Comparison of ENCODE assay signal across 23 cellular contexts in genomic region chr7:121077165-121077630, GRCh38.
"Had no signal": no experiment of that assay in that cellular context is flagged by ENCODE, and none has a peak within 500 bp of the region (broad histone marks: within the 10 kb centered on the region; RNA-seq: fewer than 3 reads in every experiment).

No MANE protein-coding gene starts in this region.

- H3K27me3 Mint-ChIP-seq: naive B cell had no signal

- H3K4me1 ChIP-seq: breast epithelium, lower lobe of right lung, parathyroid adenoma had no signal

- H3K27ac Mint-ChIP-seq: activated B cell treated with CpG ODN at 0.5 μM for 24 hours; activated CD8-positive, alpha-beta T cell treated with anti-CD3 and anti-CD28 coated beads, Interleukin-2, amount 10 ng/mL, durations not matched to agents 7 days and 5 days; activated naive CD8-positive, alpha-beta T cell treated with anti-CD3 and anti-CD28 coated beads, Interleukin-2, amount 10 ng/mL, durations not matched to agents 7 days and 5 days; T-helper 17 cell had no signal

- H3K79me2 ChIP-seq: parathyroid adenoma had no signal

- H3K9ac ChIP-seq: parathyroid adenoma had no signal

- H3K4me1 Mint-ChIP-seq: activated naive CD8-positive, alpha-beta T cell treated with anti-CD3 and anti-CD28 coated beads, Interleukin-2, amount 10 ng/mL, durations not matched to agents 7 days and 5 days had no signal

- H2AFZ ChIP-seq: parathyroid adenoma had no signal

- H3K27me3 ChIP-seq: breast epithelium, gastroesophageal sphincter, heart right ventricle, sigmoid colon, tibial nerve, uterus had no signal

- H3K36me3 Mint-ChIP-seq: activated naive CD8-positive, alpha-beta T cell treated with anti-CD3 and anti-CD28 coated beads, Interleukin-2, amount 10 ng/mL, durations not matched to agents 7 days and 5 days; naive B cell had no signal

- H3K9me3 ChIP-seq: breast epithelium, gastroesophageal sphincter, heart right ventricle, lower lobe of right lung, sigmoid colon, tibial nerve, uterus had no signal

- H3K9me3 Mint-ChIP-seq: activated B cell treated with CpG ODN at 0.5 μM for 24 hours; activated naive CD8-positive, alpha-beta T cell treated with anti-CD3 and anti-CD28 coated beads, Interleukin-2, amount 10 ng/mL, durations not matched to agents 7 days and 5 days; naive B cell had no signal

- ATAC-seq: activated CD8-positive, alpha-beta T cell treated with anti-CD3 and anti-CD28 coated beads, Interleukin-2, amount 10 ng/mL, durations not matched to agents 7 days and 5 days; gastroesophageal sphincter; heart right ventricle; lower lobe of right lung; T-helper 17 cell had no signal

- H3K4me3 Mint-ChIP-seq: activated B cell treated with CpG ODN at 0.5 μM for 24 hours; activated CD8-positive, alpha-beta T cell treated with anti-CD3 and anti-CD28 coated beads, Interleukin-2, amount 10 ng/mL, durations not matched to agents 7 days and 5 days; activated naive CD8-positive, alpha-beta T cell treated with anti-CD3 and anti-CD28 coated beads, Interleukin-2, amount 10 ng/mL, durations not matched to agents 7 days and 5 days; naive B cell; T-helper 17 cell had no signal

- H3K36me3 ChIP-seq: breast epithelium, gastroesophageal sphincter, lower lobe of right lung, sigmoid colon, tibial nerve, uterus had no signal

- H3K27ac ChIP-seq: breast epithelium, gastroesophageal sphincter, heart right ventricle, lower lobe of right lung, parathyroid adenoma, tibial nerve had no signal

- DNase-seq: activated B cell treated with CpG ODN at 0.5 μM for 24 hours; activated CD4-positive, alpha-beta T cell treated with anti-CD3 and anti-CD28 coated beads for 48 hours; activated CD8-positive, alpha-beta memory T cell treated with anti-CD3 and anti-CD28 coated beads, Interleukin-2, amount 50 U/mL, for 4 hours; activated CD8-positive, alpha-beta T cell treated with anti-CD3 and anti-CD28 coated beads, Interleukin-2, amount 10 ng/mL, durations not matched to agents 7 days and 5 days; activated gamma-delta T cell; activated naive CD8-positive, alpha-beta T cell treated with anti-CD3 and anti-CD28 coated beads, Interleukin-2, amount 10 ng/mL, durations not matched to agents 7 days and 5 days; activated T-cell treated with anti-CD3 and anti-CD28 coated beads, Interleukin-2, amount 50 U/mL, for 48 hours; anterior cingulate cortex; cerebellar nuclear complex; effector memory CD4-positive, alpha-beta T cell; heart right ventricle; left cardiac atrium; lower lobe of right lung; naive B cell; sigmoid colon; stimulated activated CD4-positive, alpha-beta T cell treated with anti-CD3 and anti-CD28 coated beads, Interleukin-12 subunit alpha, Interleukin-12 subunit beta, amount 100 ng/mL, for 4 hours; stimulated activated CD4-positive, alpha-beta T cell treated with anti-CD3 and anti-CD28 coated beads, Interleukin-2, amount 100 ng/mL, for 24 hours; T-helper 17 cell; uterus had no signal

- H3K4me3 ChIP-seq: breast epithelium, gastroesophageal sphincter, heart right ventricle, lower lobe of right lung, sigmoid colon, tibial nerve, uterus had no signal
